ENCODE assay signal across 8 cellular contexts in the genomic region with DNA sequence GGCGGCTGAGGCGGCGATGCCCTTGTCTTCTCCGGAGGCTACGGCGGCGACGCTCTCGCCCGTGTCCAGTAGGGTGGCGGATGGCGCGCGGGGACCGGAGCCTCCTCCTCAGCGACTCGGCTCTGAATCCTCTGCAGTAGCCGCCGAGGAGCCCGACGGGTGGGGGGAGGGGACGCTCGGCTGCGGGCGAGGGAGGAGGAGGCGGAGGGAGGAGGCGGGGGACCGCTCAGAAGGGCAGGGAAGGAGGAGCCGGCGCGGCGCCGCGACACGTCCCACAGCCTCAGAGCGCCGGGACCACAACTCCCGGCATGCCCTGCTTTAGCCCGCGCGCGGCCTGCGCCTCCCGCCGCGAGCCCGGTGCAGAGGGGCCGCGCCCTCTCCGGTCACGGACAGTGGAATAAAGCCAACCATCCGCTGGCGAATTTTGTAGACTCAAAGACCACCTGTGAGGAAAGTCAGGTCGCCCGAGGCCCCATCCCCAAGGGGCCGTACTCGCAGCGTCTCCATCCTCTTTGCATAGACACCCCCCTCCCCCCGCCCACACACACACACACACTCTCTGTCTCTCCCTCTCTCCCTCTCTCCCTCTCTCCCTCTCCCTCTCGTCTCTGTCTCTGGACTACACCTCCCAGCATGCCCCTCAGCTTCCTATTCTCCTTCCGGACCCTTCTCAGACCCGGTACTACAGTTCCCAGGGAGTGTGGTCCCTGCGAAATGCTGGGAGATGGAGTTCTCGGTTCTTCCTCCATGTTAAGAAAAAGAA. TPM values are rescaled to one million over a fixed set of nuclear protein-coding genes. Genes with fewer than 3 reads are reported as not detected.
DNase-seq lines count a peak whose midpoint lies in the region; ATAC-seq and TF ChIP-seq lines count a peak whose summit lies in the region.

A gene with protein sequence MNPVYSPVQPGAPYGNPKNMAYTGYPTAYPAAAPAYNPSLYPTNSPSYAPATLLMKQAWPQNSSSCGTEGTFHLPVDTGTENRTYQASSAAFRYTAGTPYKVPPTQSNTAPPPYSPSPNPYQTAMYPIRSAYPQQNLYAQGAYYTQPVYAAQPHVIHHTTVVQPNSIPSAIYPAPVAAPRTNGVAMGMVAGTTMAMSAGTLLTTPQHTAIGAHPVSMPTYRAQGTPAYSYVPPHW (minus strand): TSS at position 157 of the 763 bp plus-strand sequence. CDS start 129,638 bp downstream, outside the sequence.

- H3K27ac ChIP-seq in PC-3 (ENCODE audit: low read length): peak within 1 kb of the TSS; percentile 23; the same call in 1 of the 2 replicates
- peak within 1 kb of the TSS; percentile 56 for H3K27ac ChIP-seq in epithelial cell of prostate

- no peaks in the 10 kb centered on the region for H3K9me2 ChIP-seq in PC-3 (replicated peaks; ENCODE audit: low read length)

- no peaks in the 10 kb centered on the region for H3F3A ChIP-seq in PC-3 (ENCODE audit: low read length, unreplicated experiment)

- no peaks in the 10 kb centered on the region for H3K27me3 ChIP-seq in PC-3 (ENCODE audit: low read length)

- no TSS peak for BruUV-seq in PC-3 (replicated peaks; lab: Mats Ljungman, UMichigan)

- H3K4me1 ChIP-seq in PC-3 (ENCODE audit: insufficient read depth, low read length): peaks cover 21% of the 10 kb centered on the region
- peaks cover 8% of the 10 kb centered on the region for H3K4me1 ChIP-seq in mucosa of descending colon (ENCODE audit: low read depth)

- peak; percentile 87 for ATAC-seq in GM21576 (IDR thresholded peaks at IDR 0.05; ENCODE audit: unreplicated experiment)
- peak; percentile 95 for ATAC-seq in PC-3
- peak; percentile 98 for ATAC-seq in mucosa of descending colon

- POLR2A ChIA-PET in PC-3 (lab: Charles Lee; ENCODE audit: unreplicated experiment): interaction anchor here (0.6 kb wide), 1 partner anchor 11 kb away, joined by 3 read pairs; no protein-coding TSS in a partner anchor

- peak within 1 kb of the TSS; percentile 98 for H2AFZ ChIP-seq in PC-3 (ENCODE audit: low read length)

- CTCF ChIA-PET in PC-3 (lab: Charles Lee): interaction anchor here (0.5 kb wide), 1 partner anchor 14 kb away, joined by 8 read pairs; no protein-coding TSS in a partner anchor

- peak within 1 kb of the TSS; percentile 75 for H3K9ac ChIP-seq in PC-3 (ENCODE audit: low read length)

- intact Hi-C loops in PC-3 (cut with micrococcal nuclease) (loop anchor here (5.0 kb wide), 1 partner anchor 121 kb away; no protein-coding TSS in a partner anchor), mucosa of descending colon (cut with DNase I, micrococcal nuclease) (no loop called here)

- no peaks in the 10 kb centered on the region for H4K20me1 ChIP-seq in PC-3 (ENCODE audit: low read length)

- H3K4me3 ChIP-seq in Jurkat, Clone E6-1 (ENCODE audit: low read length): peak within 1 kb of the TSS; percentile 76
- peak within 1 kb of the TSS; percentile 81 for H3K4me3 ChIP-seq in PC-3 (ENCODE audit: low read length)
- H3K4me3 ChIP-seq in mucosa of descending colon: peak within 1 kb of the TSS; percentile 65

- DNase-seq in DMS53 (lab: John Stamatoyannopoulos, UW) (peak; percentile 100), PC-3 (peak; percentile 97), activated T-cell treated with anti-CD3 and anti-CD28 coated beads for 48 hours (ENCODE audit: low read depth) (peak; percentile 91), epithelial cell of prostate (ENCODE audit: low read depth, low spot score) (peak; percentile 82), mucosa of descending colon (peak; percentile 94 to 98 (median 96))
- DNase-seq in Jurkat, Clone E6-1 (ENCODE audit: low read depth, low spot score): peak; percentile 95
- peak; percentile 85 for DNase-seq in stimulated activated CD8-positive, alpha-beta memory T cell treated with anti-CD3 and anti-CD28 coated beads, Interleukin-4, amount 100 ng/mL, for 24 hours (ENCODE audit: low read depth)

- H3K4me2 ChIP-seq in PC-3 (ENCODE audit: low read length): peak within 1 kb of the TSS; percentile 87

- H3K79me2 ChIP-seq in PC-3 (ENCODE audit: low read length): peaks cover 43% of the 10 kb centered on the region

- no peak for TF ChIP-seq CTCF in PC-3 (conservative IDR thresholded peaks at IDR 0.05; ENCODE audit: low read depth, low read length)
- no peak for TF ChIP-seq CTCF in mucosa of descending colon (IDR thresholded peaks at IDR 0.05)

- H3K9me3 ChIP-seq in PC-3 (ENCODE audit: low read length) (no peaks in the 10 kb centered on the region), mucosa of descending colon (no peaks in the 10 kb centered on the region)

- H3K36me3 ChIP-seq in PC-3 (ENCODE audit: low read depth, low read length): no peaks in the 10 kb centered on the region
- H3K36me3 ChIP-seq in mucosa of descending colon (ENCODE audit: low read depth): no peaks in the 10 kb centered on the region

RNA-seq across cellular contexts. Expression of the gene that starts here (rescaled TPM):
- 21.5 TPM for polyA plus RNA-seq in Jurkat, Clone E6-1 (2012; ENCODE audit: insufficient read depth, insufficient read length)
- total RNA-seq in PC-3 (2014; rRNA removed): 24.5 and 27.8 TPM in 2 replicates
- total RNA-seq in mucosa of descending colon: 10 to 100 TPM; 16.6 to 46.4 (median 19.9) TPM

Comparison
In these comparisons a context has a peak if more than half of its experiments do, and no peak if none do; other contexts are left out.
1. Peak in every context shown above with its lines: DNase-seq, ATAC-seq, H3K4me3 ChIP-seq and H3K27ac ChIP-seq.